8 cellular contexts compared by ENCODE assay signal in genomic region chr9:124197177-124198095, GRCh38.
A peak's percentile ranks its signal among the peaks of the same experiment; 100 is the strongest.
DNase-seq lines count a peak whose midpoint lies in the region; ATAC-seq, FAIRE-seq and TF ChIP-seq lines count a peak whose summit lies in the region.

No MANE protein-coding gene starts in this region.

- H3K9me1 ChIP-seq in K562 (ENCODE audit: control insufficient read depth, insufficient read depth, low read length): no peaks in the 10 kb centered on the region

- ATAC-seq in GM19463 (IDR thresholded peaks at IDR 0.05; ENCODE audit: unreplicated experiment): peak; percentile 57
- ATAC-seq in HG03457 (IDR thresholded peaks at IDR 0.05; ENCODE audit: unreplicated experiment): peak; percentile 67
- ATAC-seq in K562: peak; percentile 89

- no peaks in the 10 kb centered on the region for H3K36me3 ChIP-seq in K562 (ENCODE audit: control insufficient read depth, insufficient read depth, low read length)

- no peaks in the 10 kb centered on the region; a peak in 1 of 5 replicates for H3K27me3 ChIP-seq in K562 (ENCODE audit: control insufficient read depth in 2 of 2, insufficient read depth in 2 of 2, low read length in 2 of 2)

- no TSS peak for BruUV-seq in K562 (replicated peaks; lab: Mats Ljungman, UMichigan)

- no peak for TF ChIP-seq POLR2A in K562 (conservative IDR thresholded peaks at IDR 0.05)

- H3K4me2 ChIP-seq in K562 (ENCODE audit: insufficient read depth, low read length): peak overlapping the region; percentile 64

- H3K4me1 ChIP-seq in K562 (replicated peaks in 1 of 2; ENCODE audit: control insufficient read depth in 2 of 2, insufficient read depth in 2 of 2, low read length in 2 of 2): peaks cover 6 to 17% of the 10 kb centered on the region in 2 experiments

- H3K9me3 ChIP-seq in K562 (replicated peaks; ENCODE audit: control insufficient read depth, insufficient read depth, low read depth, low read length): no peaks in the 10 kb centered on the region

- TF ChIP-seq CTCF in K562 (IDR thresholded peaks at IDR 0.05 in 2 of 3, conservative IDR thresholded peaks at IDR 0.05 in 1 of 3; ENCODE audit: insufficient read depth in 2 of 3, low read depth in 1 of 3, low read length in 3 of 3): peak in 2 of 3 experiments; percentile 6 to 29; a peak in 2 of 6 replicates

- CTCF ChIA-PET in K562 (lab: Yijun Ruan, JAX; ENCODE audit: low intra/inter-chr PET ratio): no interaction called here
- CTCF ChIA-PET in HEK293T (lab: Yijun Ruan, JAX): no interaction called here

- FAIRE-seq in K562 (lab: Jason Lieb, UNC): peak; percentile 85

- peak overlapping the region; percentile 24; the same call in 2 of the 3 replicates for H3K27ac ChIP-seq in K562 (ENCODE audit: extremely low read depth, low read depth, low read length)

- intact Hi-C loops in K562 (cut with micrococcal nuclease): no loop called here

- 0 out of 2 replicates have a peak overlapping the region, but pooled peaks have one; percentile 1 for H3K4me3 ChIP-seq in K562

- peak overlapping the region; percentile 94 for H2AFZ ChIP-seq in K562 (ENCODE audit: low read depth, low read length)

- POLR2A ChIA-PET in K562 (lab: Yijun Ruan, JAX) (interaction anchor here (1.1 to 1.4 kb wide), 5 partner anchors 9 to 17 kb away, joined by 4 to 8 read pairs (median 6); no protein-coding TSS in a partner anchor), HEK293T (lab: Yijun Ruan, JAX) (no interaction called here)

- in situ Hi-C loops in K562 (cut with MboI): no loop called here

- H3K79me2 ChIP-seq in K562 (ENCODE audit: control insufficient read depth, insufficient read depth, low read length): no peaks in the 10 kb centered on the region

- 29% methylated on average over 14 of the region's 14 CpGs for WGBS in K562 (ENCODE audit: insufficient coverage, low coverage, missing lambda C conversion rate)

- peak; percentile 41 to 55 for TF ChIP-seq RAD21 in K562 (CRISPR knock-in tag; conservative IDR thresholded peaks at IDR 0.05 in 1 of 2, IDR thresholded peaks at IDR 0.05 in 1 of 2)

- no peak overlapping the region for H3K9ac ChIP-seq in K562 (ENCODE audit: insufficient read depth in 1 of 2, low read depth in 2 of 2, low read length in 2 of 2)

- TF ChIP-seq EP300 in K562 (IDR thresholded peaks at IDR 0.05; ENCODE audit: low read length): no peak

- DNase-seq in GDM1 (lab: John Stamatoyannopoulos, UW) (peak; percentile 81), K562 (ENCODE audit: extremely low read depth in 1 of 4, low spot score in 3 of 4) (peak in 2 of 4 experiments; percentile 55 to 68), H4 (ENCODE audit: low spot score) (no peak), glomerular visceral epithelial cell (ENCODE audit: extremely low spot score) (no peak), HEK293T (ENCODE audit: extremely low spot score) (no peak), DMS114 treated with DMSO at 0.1 percent for 48 hours (lab: John Stamatoyannopoulos, UW; ENCODE audit: unreplicated experiment) (no peak)

- H4K20me1 ChIP-seq in K562 (replicated peaks; ENCODE audit: control insufficient read depth, insufficient read depth, low read length): 0 out of 2 replicates have a peak, but pooled peaks cover 3% of the 10 kb centered on the region

TF ChIP-seq in K562, 482 proteins besides CTCF, POLR2A, EP300 and RAD21 (continues in another document):
- no peak for TF ChIP-seq KLF13 (tag; IDR thresholded peaks at IDR 0.05; ENCODE audit: borderline replicate concordance, low read depth)
- peak; percentile 47; the same call in 1 of the 2 replicates for TF ChIP-seq PHF21A (IDR thresholded peaks at IDR 0.05; ENCODE audit: borderline replicate concordance, low read depth)
- TF ChIP-seq SP2 (IDR thresholded peaks at IDR 0.05; ENCODE audit: extremely low read depth, low read depth, low read length, poor library complexity, severe bottlenecking): no peak
- TF ChIP-seq KHSRP (IDR thresholded peaks at IDR 0.05): no peak
- TF ChIP-seq ASH1L (IDR thresholded peaks at IDR 0.05; ENCODE audit: borderline replicate concordance, low read depth, partially characterized antibody): no peak
- TF ChIP-seq ZNF561 (CRISPR knock-in tag; conservative IDR thresholded peaks at IDR 0.05): no peak
- TF ChIP-seq NFATC3 (IDR thresholded peaks at IDR 0.05): no peak
- TF ChIP-seq ZNF584 (CRISPR knock-in tag; IDR thresholded peaks at IDR 0.05; ENCODE audit: low read depth): peak; percentile 62; the same call in 1 of the 2 replicates
- no peak for TF ChIP-seq ZNF274 (IDR thresholded peaks at IDR 0.05; ENCODE audit: borderline replicate concordance, low read depth, low read length)
- no peak for TF ChIP-seq RBM17 (IDR thresholded peaks at IDR 0.05; ENCODE audit: borderline replicate concordance, low read depth, low read length)
- no peak for TF ChIP-seq ZNF717 (CRISPR knock-in tag; IDR thresholded peaks at IDR 0.05)

TF ChIP-seq in HEK293T, 16 proteins besides CTCF, POLR2A, EP300 and RAD21:
- TF ChIP-seq CTBP1 (IDR thresholded peaks at IDR 0.05; ENCODE audit: borderline replicate concordance) (no peak), ELF4 (IDR thresholded peaks at IDR 0.05) (no peak), FOXM1 (IDR thresholded peaks at IDR 0.05; ENCODE audit: borderline replicate concordance) (no peak), ARNT (IDR thresholded peaks at IDR 0.05) (no peak), BHLHE40 (IDR thresholded peaks at IDR 0.05; ENCODE audit: borderline replicate concordance) (no peak), LEF1 (IDR thresholded peaks at IDR 0.05; ENCODE audit: borderline replicate concordance) (no peak), FOXA1 (IDR thresholded peaks at IDR 0.05) (no peak), L3MBTL2 (conservative IDR thresholded peaks at IDR 0.05) (no peak), PKNOX1 (IDR thresholded peaks at IDR 0.05) (no peak), ZNF384 (IDR thresholded peaks at IDR 0.05) (no peak), SUZ12 (IDR thresholded peaks at IDR 0.05) (no peak), HDGF (IDR thresholded peaks at IDR 0.05; ENCODE audit: borderline replicate concordance) (no peak)
